In genomic region chr9:127905788-127906191, GRCh38 we compare ENCODE assay signal across 8 cellular contexts. TPM values are rescaled to one million over a fixed set of nuclear protein-coding genes. Genes with fewer than 3 reads are reported as not detected.
A peak's percentile ranks its signal among the peaks of the same experiment; 100 is the strongest.
DNase-seq lines count a peak whose midpoint lies in the region; ATAC-seq and TF ChIP-seq lines count a peak whose summit lies in the region.

No MANE protein-coding gene starts in this region.

- DNase-seq in activated CD8-positive, alpha-beta T cell treated with anti-CD3 and anti-CD28 coated beads for 36 hours: peak; percentile 79
- peak; percentile 69 to 76 (median 75) for DNase-seq in effector memory CD8-positive, alpha-beta T cell
- peak; percentile 54 to 66 for DNase-seq in stimulated activated CD4-positive, alpha-beta T cell treated with anti-CD3 and anti-CD28 coated beads, Interleukin-4, amount 100 ng/mL, for 4 hours
- no peak for DNase-seq in T1000 (lab: John Stamatoyannopoulos, UW)
- DNase-seq in endodermal cell: no peak

- H3K4me1 Mint-ChIP-seq in activated CD8-positive, alpha-beta T cell treated with anti-CD3 and anti-CD28 coated beads for 36 hours (ENCODE audit: low read depth): peaks cover 53% of the 10 kb centered on the region
- H3K4me1 Mint-ChIP-seq in effector memory CD8-positive, alpha-beta T cell (ENCODE audit: low read depth in 2 of 2): peaks cover 39 to 44% of the 10 kb centered on the region in 2 donors
- H3K4me1 Mint-ChIP-seq in endodermal cell: peaks cover 14% of the 10 kb centered on the region

- intact Hi-C loops in activated CD8-positive, alpha-beta T cell treated with anti-CD3 and anti-CD28 coated beads for 36 hours (cut with micrococcal nuclease): no loop called here

- H3K36me3 Mint-ChIP-seq in activated CD8-positive, alpha-beta T cell treated with anti-CD3 and anti-CD28 coated beads for 36 hours (ENCODE audit: low read depth): peaks cover 18% of the 10 kb centered on the region
- H3K36me3 Mint-ChIP-seq in effector memory CD8-positive, alpha-beta T cell (ENCODE audit: insufficient read depth): peaks cover 49% of the 10 kb centered on the region
- no peaks in the 10 kb centered on the region for H3K36me3 Mint-ChIP-seq in endodermal cell (ENCODE audit: low read depth)

- 91 to 96% methylated on average over 9 to 12 of the region's 12 CpGs for WGBS in endodermal cell (ENCODE audit: insufficient coverage in 1 of 2, insufficient read length in 1 of 2), 2 experiments

- no peak overlapping the region for H3K9ac ChIP-seq in endodermal cell (ENCODE audit: extremely low read depth, low read length, poor library complexity, severe bottlenecking)

- no peak for TF ChIP-seq CTCF in activated CD8-positive, alpha-beta T cell treated with anti-CD3 and anti-CD28 coated beads for 36 hours (IDR thresholded peaks at IDR 0.05)
- TF ChIP-seq CTCF in endodermal cell (conservative IDR thresholded peaks at IDR 0.05): no peak

- peak; percentile 38 for ATAC-seq in activated CD8-positive, alpha-beta T cell treated with anti-CD3 and anti-CD28 coated beads for 36 hours
- peak; percentile 72 for ATAC-seq in effector memory CD8-positive, alpha-beta T cell (replicated peaks)
- ATAC-seq in HG03025 (IDR thresholded peaks at IDR 0.05; ENCODE audit: low FRiP score, unreplicated experiment) (no peak), GM21737 (IDR thresholded peaks at IDR 0.05; ENCODE audit: unreplicated experiment) (no peak)

- H3K9me3 Mint-ChIP-seq in activated CD8-positive, alpha-beta T cell treated with anti-CD3 and anti-CD28 coated beads for 36 hours: no peaks in the 10 kb centered on the region
- H3K9me3 Mint-ChIP-seq in effector memory CD8-positive, alpha-beta T cell: no peaks in the 10 kb centered on the region
- H3K9me3 Mint-ChIP-seq in endodermal cell: no peaks in the 10 kb centered on the region

- H3K4me1 ChIP-seq in endodermal cell (ENCODE audit: control insufficient read depth, insufficient read depth, low read length): no peaks in the 10 kb centered on the region

- POLR2A ChIA-PET in activated CD8-positive, alpha-beta T cell treated with anti-CD3 and anti-CD28 coated beads for 36 hours (lab: Charles Lee): interaction anchor here (0.8 to 4.9 kb wide), 3 partner anchors 11 to 121 kb away, joined by 5 to 57 read pairs (median 5); partner anchors contain the start of genes CDK9 and ST6GALNAC4

- H3K27me3 ChIP-seq in endodermal cell (ENCODE audit: control insufficient read depth, insufficient read depth, low read length, poor library complexity, severe bottlenecking): no peaks in the 10 kb centered on the region

- H3K4me3 Mint-ChIP-seq in activated CD8-positive, alpha-beta T cell treated with anti-CD3 and anti-CD28 coated beads for 36 hours: peak overlapping the region; percentile 83
- H3K4me3 Mint-ChIP-seq in effector memory CD8-positive, alpha-beta T cell: peak overlapping the region; percentile 93 to 95
- H3K4me3 Mint-ChIP-seq in endodermal cell: no peak overlapping the region

- no peaks in the 10 kb centered on the region for H3K9me3 ChIP-seq in endodermal cell (ENCODE audit: control insufficient read depth, low read length)

- H3K4me3 ChIP-seq in endodermal cell (ENCODE audit: low read length): no peak overlapping the region

- CTCF ChIA-PET in activated CD8-positive, alpha-beta T cell treated with anti-CD3 and anti-CD28 coated beads for 36 hours (lab: Charles Lee): interaction anchor here (1.0 to 2.0 kb wide), 5 partner anchors 11 to 171 kb away, joined by 3 to 9 read pairs (median 3); partner anchors contain the start of genes ST6GALNAC4 and TOR2A

- H3K36me3 ChIP-seq in endodermal cell (ENCODE audit: control insufficient read depth, insufficient read depth, low read length): no peaks in the 10 kb centered on the region

- no peaks in the 10 kb centered on the region for H3K27me3 Mint-ChIP-seq in activated CD8-positive, alpha-beta T cell treated with anti-CD3 and anti-CD28 coated beads for 36 hours
- H3K27me3 Mint-ChIP-seq in effector memory CD8-positive, alpha-beta T cell: no peaks in the 10 kb centered on the region
- H3K27me3 Mint-ChIP-seq in endodermal cell (ENCODE audit: insufficient read depth): no peaks in the 10 kb centered on the region

- peak; percentile 39 for TF ChIP-seq POLR2A in GM18951 (IDR thresholded peaks at IDR 0.05; ENCODE audit: extremely low read depth, insufficient read depth, insufficient read length)

- in situ Hi-C loops in GM18951 (cut with MboI; ENCODE audit: low sequenced_read_pairs, unreplicated experiment): no loop called here

- peak overlapping the region; percentile 96 for H3K27ac Mint-ChIP-seq in activated CD8-positive, alpha-beta T cell treated with anti-CD3 and anti-CD28 coated beads for 36 hours
- H3K27ac Mint-ChIP-seq in effector memory CD8-positive, alpha-beta T cell: peak overlapping the region; percentile 99 to 100
- no peak overlapping the region for H3K27ac Mint-ChIP-seq in endodermal cell

- H3K27ac ChIP-seq in endodermal cell (ENCODE audit: low read depth, low read length): no peak overlapping the region

RNA-seq across cellular contexts. Expression of gene ST6GALNAC6, which starts 6.4 kb away (rescaled TPM):
- 10 to 100 TPM; 36.9 to 38.8 TPM for total RNA-seq in activated CD8-positive, alpha-beta T cell treated with anti-CD3 and anti-CD28 coated beads for 36 hours
- total RNA-seq in endodermal cell: 10 to 100 TPM; 42.3 to 44.2 TPM
- polyA plus RNA-seq in endodermal cell (2013, experiment 1 of 2): 25.4 TPM
- 26.0 TPM for polyA plus RNA-seq in endodermal cell (2013, experiment 2 of 2)

RNA-seq across cellular contexts. Expression of gene ST6GALNAC4, which starts 11.1 kb away (rescaled TPM):
- total RNA-seq in activated CD8-positive, alpha-beta T cell treated with anti-CD3 and anti-CD28 coated beads for 36 hours: 10 to 100 TPM; 34.3 to 34.9 TPM
- 10 to 100 TPM in 1 of 2 donors, 1 to 10 TPM in 1; 8.3 to 12.7 TPM for total RNA-seq in endodermal cell
- 14.6 TPM for polyA plus RNA-seq in endodermal cell (2013, experiment 1 of 2)
- polyA plus RNA-seq in endodermal cell (2013, experiment 2 of 2): 15.4 TPM

RNA-seq across cellular contexts. Expression of gene PIP5KL1, which starts 24.8 kb away (rescaled TPM):
- 1 to 10 TPM; 1.7 to 2.5 TPM for total RNA-seq in activated CD8-positive, alpha-beta T cell treated with anti-CD3 and anti-CD28 coated beads for 36 hours
- 1 to 10 TPM; 6.6 to 9.3 TPM for total RNA-seq in endodermal cell
- polyA plus RNA-seq in endodermal cell (2013, experiment 1 of 2): 3.7 TPM
- 3.3 TPM for polyA plus RNA-seq in endodermal cell (2013, experiment 2 of 2)

RNA-seq across cellular contexts. Expression of gene AK1, which starts 28.3 kb away (rescaled TPM):
- total RNA-seq in activated CD8-positive, alpha-beta T cell treated with anti-CD3 and anti-CD28 coated beads for 36 hours: 10 to 100 TPM; 12.1 to 14.8 TPM
- 10 to 100 TPM; 19.0 to 22.8 TPM for total RNA-seq in endodermal cell
- 58.2 TPM for polyA plus RNA-seq in endodermal cell (2013, experiment 1 of 2)
- 50.8 TPM for polyA plus RNA-seq in endodermal cell (2013, experiment 2 of 2)

RNA-seq across cellular contexts. Expression of gene DPM2, which starts 31.9 kb away (rescaled TPM):
- 10 to 100 TPM; 41.3 to 43.9 TPM for total RNA-seq in activated CD8-positive, alpha-beta T cell treated with anti-CD3 and anti-CD28 coated beads for 36 hours
- 10 to 100 TPM; 45.7 TPM for total RNA-seq in endodermal cell
- polyA plus RNA-seq in endodermal cell (2013, experiment 1 of 2): 39.5 TPM
- polyA plus RNA-seq in endodermal cell (2013, experiment 2 of 2): 35.1 TPM

Comparison
In these comparisons a context has a peak if more than half of its experiments do, and no peak if none do; other contexts are left out.
1. ATAC-seq: peak in activated CD8-positive, alpha-beta T cell treated with anti-CD3 and anti-CD28 coated beads for 36 hours (single experiment) and effector memory CD8-positive, alpha-beta T cell (single experiment); none in HG03025 (single experiment) and GM21737 (single experiment).
2. DNase-seq: peak in activated CD8-positive, alpha-beta T cell treated with anti-CD3 and anti-CD28 coated beads for 36 hours (single experiment), effector memory CD8-positive, alpha-beta T cell (3 of 3) and stimulated activated CD4-positive, alpha-beta T cell treated with anti-CD3 and anti-CD28 coated beads, Interleukin-4, amount 100 ng/mL, for 4 hours (2 of 2); none in T1000 (single experiment) and endodermal cell (single experiment).